27 cellular contexts compared by ENCODE assay signal in the genomic region with DNA sequence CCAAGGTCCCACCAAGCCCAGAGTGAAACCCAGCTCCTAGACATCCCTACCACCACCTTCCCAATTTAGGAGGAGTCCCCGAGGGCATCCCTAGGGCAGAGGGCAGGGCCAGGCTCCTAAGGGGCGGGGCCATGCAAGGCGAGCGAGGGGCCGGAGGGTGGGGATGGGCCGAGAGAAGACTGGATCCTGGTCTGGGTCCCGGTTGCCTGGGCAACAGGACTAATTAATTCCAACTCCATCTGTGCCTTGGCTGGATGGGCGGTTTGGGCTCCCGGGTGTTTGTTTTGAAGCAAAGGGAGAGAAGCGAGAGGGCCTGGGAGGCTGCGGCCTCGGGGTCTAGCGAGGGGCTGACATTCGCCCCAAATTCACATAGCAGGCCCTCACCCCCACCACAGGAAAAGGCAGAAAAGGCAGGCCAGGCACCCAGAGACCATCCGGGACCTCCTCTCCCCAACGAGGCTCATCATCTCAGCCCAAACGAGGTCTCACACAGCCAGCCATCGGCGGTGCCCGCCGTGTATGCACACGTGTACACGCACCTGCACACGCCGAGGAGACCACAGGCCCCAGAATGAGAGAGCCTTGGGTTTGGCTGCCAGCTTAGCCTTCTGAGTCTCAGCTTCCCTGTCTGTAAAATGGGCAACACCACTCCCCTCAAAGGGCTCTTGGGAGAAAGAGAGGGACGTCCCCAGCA. TPM values are rescaled to one million over a fixed set of nuclear protein-coding genes. Genes with fewer than 3 reads are reported as not detected.
DNase-seq lines count a peak whose midpoint lies in the region; ATAC-seq and TF ChIP-seq lines count a peak whose summit lies in the region.
"Had no signal": no experiment of that assay in that cellular context is flagged by ENCODE, and none has a peak within 500 bp of the region (broad histone marks: within the 10 kb centered on the region; RNA-seq: fewer than 3 reads in every experiment).

No MANE protein-coding gene starts in this region.

- no peaks in the 10 kb centered on the region for H3K36me3 Mint-ChIP-seq in GM23338 (ENCODE audit: low read depth)
- no peaks in the 10 kb centered on the region for H3K36me3 Mint-ChIP-seq in neural crest cell (ENCODE audit: low read depth)
- H3K36me3 Mint-ChIP-seq in activated T-cell treated with anti-CD3 and anti-CD28 coated beads, Interleukin-2, amount 50 U/mL, for 24 hours (ENCODE audit: low read depth): no peaks in the 10 kb centered on the region
- H3K36me3 Mint-ChIP-seq: naive thymus-derived CD4-positive, alpha-beta T cell; type B pancreatic cell had no signal

- H3K4me3 ChIP-seq in GM23338: no peak overlapping the region
- H3K4me3 ChIP-seq: ovary, PC-9, smooth muscle cell had no signal

- peak; percentile 91 for ATAC-seq in GM23338
- no peak for ATAC-seq in Right ventricle myocardium superior (ENCODE audit: poor library complexity)
- ATAC-seq: activated naive CD8-positive, alpha-beta T cell treated with anti-CD3 and anti-CD28 coated beads, Interleukin-2, amount 50 U/mL, for 24 hours; activated T-cell treated with anti-CD3 and anti-CD28 coated beads, Interleukin-2, amount 50 U/mL, for 4 hours; naive thymus-derived CD4-positive, alpha-beta T cell had no signal

- H3K9me3 Mint-ChIP-seq in GM23338: no peaks in the 10 kb centered on the region
- no peaks in the 10 kb centered on the region for H3K9me3 Mint-ChIP-seq in neural crest cell
- no peaks in the 10 kb centered on the region for H3K9me3 Mint-ChIP-seq in activated T-cell treated with anti-CD3 and anti-CD28 coated beads, Interleukin-2, amount 50 U/mL, for 24 hours
- H3K9me3 Mint-ChIP-seq: activated CD4-positive, alpha-beta T cell treated with anti-CD3 and anti-CD28 coated beads, Interleukin-2, amount 10 ng/mL, durations not matched to agents 7 days and 5 days; activated naive CD8-positive, alpha-beta T cell treated with anti-CD3 and anti-CD28 coated beads, Interleukin-2, amount 50 U/mL, for 24 hours; activated T-cell treated with anti-CD3 and anti-CD28 coated beads, Interleukin-2, amount 50 U/mL, for 4 hours; central memory CD8-positive, alpha-beta T cell; HFFc6; naive thymus-derived CD4-positive, alpha-beta T cell; type B pancreatic cell had no signal

- no peaks in the 10 kb centered on the region for H3F3A ChIP-seq in GM23338 (replicated peaks; ENCODE audit: low read depth)

- H3K27me3 Mint-ChIP-seq in GM23338 (ENCODE audit: insufficient read depth, low read depth, poor library complexity) (peaks cover 10% of the 10 kb centered on the region), neural crest cell (ENCODE audit: low read depth) (no peaks in the 10 kb centered on the region)
- no peaks in the 10 kb centered on the region for H3K27me3 Mint-ChIP-seq in activated T-cell treated with anti-CD3 and anti-CD28 coated beads, Interleukin-2, amount 50 U/mL, for 24 hours
- H3K27me3 Mint-ChIP-seq: activated CD4-positive, alpha-beta T cell treated with anti-CD3 and anti-CD28 coated beads, Interleukin-2, amount 10 ng/mL, durations not matched to agents 7 days and 5 days; naive thymus-derived CD4-positive, alpha-beta T cell had no signal

- H3K9me2 ChIP-seq in GM23338 (ENCODE audit: insufficient read depth): no peaks in the 10 kb centered on the region

- DNase-seq in GM23338 (ENCODE audit: low spot score): peak; percentile 80
- peak; percentile 74 for DNase-seq in NCI-H524 treated with DMSO at 0.1 percent for 48 hours (lab: John Stamatoyannopoulos, UW)
- peak; percentile 67 for DNase-seq in cerebellum (ENCODE audit: low spot score)
- no peak for DNase-seq in neural crest cell (ENCODE audit: low read depth, low spot score)
- no peak for DNase-seq in stimulated activated CD4-positive, alpha-beta T cell treated with anti-CD3 and anti-CD28 coated beads, Interleukin-4, amount 100 ng/mL, for 1 hour
- DNase-seq in activated T-cell treated with anti-CD3 and anti-CD28 coated beads, Interleukin-2, amount 50 U/mL, for 24 hours: no peak
- DNase-seq in Right ventricle myocardium superior: no peak
- DNase-seq: activated CD4-positive, alpha-beta T cell treated with anti-CD3 and anti-CD28 coated beads, Interleukin-2, amount 10 ng/mL, durations not matched to agents 7 days and 5 days; activated gamma-delta T cell treated with Interleukin-2 at 50 U/mL for 16 hours; activated naive CD8-positive, alpha-beta T cell treated with anti-CD3 and anti-CD28 coated beads, Interleukin-2, amount 50 U/mL, for 24 hours; activated T-cell treated with anti-CD3 and anti-CD28 coated beads, Interleukin-2, amount 50 U/mL, for 4 hours; DND-41; HFFc6; kidney; midbrain; naive thymus-derived CD4-positive, alpha-beta T cell; NCI-H187 treated with DMSO at 0.1 percent for 48 hours; NK-92 treated with Interleukin-12 subunit alpha and Interleukin-12 subunit beta, amount 100 ng/mL, for 24 hours; ovary; PC-9; SHP77; T1000 had no signal

- H2AFZ ChIP-seq in GM23338: no peak overlapping the region
- H2AFZ ChIP-seq: PC-9 had no signal

- intact Hi-C loops in Right ventricle myocardium superior (cut with DNase I): no loop called here

- H3K79me2 ChIP-seq in GM23338 (replicated peaks; ENCODE audit: insufficient read depth): no peaks in the 10 kb centered on the region

- no peak overlapping the region for H3K4me2 ChIP-seq in GM23338
- H3K4me2 ChIP-seq: PC-9, smooth muscle cell had no signal

- no peaks in the 10 kb centered on the region for H3K27me3 ChIP-seq in GM23338 (ENCODE audit: insufficient read depth)
- H3K27me3 ChIP-seq: ovary had no signal

- peaks cover 25% of the 10 kb centered on the region for H3K4me1 Mint-ChIP-seq in GM23338
- peaks cover 10% of the 10 kb centered on the region for H3K4me1 Mint-ChIP-seq in neural crest cell
- no peaks in the 10 kb centered on the region for H3K4me1 Mint-ChIP-seq in activated T-cell treated with anti-CD3 and anti-CD28 coated beads, Interleukin-2, amount 50 U/mL, for 24 hours (ENCODE audit: low read depth)
- H3K4me1 Mint-ChIP-seq: activated CD4-positive, alpha-beta T cell treated with anti-CD3 and anti-CD28 coated beads, Interleukin-2, amount 10 ng/mL, durations not matched to agents 7 days and 5 days; activated naive CD8-positive, alpha-beta T cell treated with anti-CD3 and anti-CD28 coated beads, Interleukin-2, amount 50 U/mL, for 24 hours; central memory CD8-positive, alpha-beta T cell; naive thymus-derived CD4-positive, alpha-beta T cell had no signal

- H3K27ac ChIP-seq in GM23338 (ENCODE audit: low read depth): no peak overlapping the region
- H3K27ac ChIP-seq: C4-2B, ovary, PC-9 had no signal

- H3K4me1 ChIP-seq in GM23338 (ENCODE audit: insufficient read depth): peaks cover 3% of the 10 kb centered on the region; the same call in 1 of the 2 replicates

- H3K4me3 Mint-ChIP-seq in GM23338: no peak overlapping the region; the same call in 2 of the 3 replicates
- no peak overlapping the region for H3K4me3 Mint-ChIP-seq in neural crest cell
- no peak overlapping the region for H3K4me3 Mint-ChIP-seq in activated T-cell treated with anti-CD3 and anti-CD28 coated beads, Interleukin-2, amount 50 U/mL, for 24 hours
- H3K4me3 Mint-ChIP-seq: activated CD4-positive, alpha-beta T cell treated with anti-CD3 and anti-CD28 coated beads, Interleukin-2, amount 10 ng/mL, durations not matched to agents 7 days and 5 days; activated naive CD8-positive, alpha-beta T cell treated with anti-CD3 and anti-CD28 coated beads, Interleukin-2, amount 50 U/mL, for 24 hours; activated T-cell treated with anti-CD3 and anti-CD28 coated beads, Interleukin-2, amount 50 U/mL, for 4 hours; central memory CD8-positive, alpha-beta T cell; HFFc6; naive thymus-derived CD4-positive, alpha-beta T cell; type B pancreatic cell had no signal

- no peaks in the 10 kb centered on the region for H3K36me3 ChIP-seq in GM23338 (ENCODE audit: insufficient read depth)
- H3K36me3 ChIP-seq: ovary had no signal

- TF ChIP-seq CTCF in GM23338 (conservative IDR thresholded peaks at IDR 0.05; ENCODE audit: low read depth in 2 of 2): no peak
- no peak for TF ChIP-seq CTCF in neural crest cell (conservative IDR thresholded peaks at IDR 0.05)

- no peak overlapping the region for H3K27ac Mint-ChIP-seq in GM23338
- H3K27ac Mint-ChIP-seq in neural crest cell (ENCODE audit: unreplicated experiment): peak overlapping the region; percentile 58
- H3K27ac Mint-ChIP-seq in activated T-cell treated with anti-CD3 and anti-CD28 coated beads, Interleukin-2, amount 50 U/mL, for 24 hours: no peak overlapping the region
- H3K27ac Mint-ChIP-seq: activated CD4-positive, alpha-beta T cell treated with anti-CD3 and anti-CD28 coated beads, Interleukin-2, amount 10 ng/mL, durations not matched to agents 7 days and 5 days; activated naive CD8-positive, alpha-beta T cell treated with anti-CD3 and anti-CD28 coated beads, Interleukin-2, amount 50 U/mL, for 24 hours; HFFc6; type B pancreatic cell had no signal

- no peaks in the 10 kb centered on the region for H4K20me1 ChIP-seq in GM23338 (replicated peaks; ENCODE audit: insufficient read depth)

TF ChIP-seq in GM23338, 12 proteins besides CTCF, POLR2A, EP300 and RAD21 (continues in another document):
- TF ChIP-seq, protein P1, sequence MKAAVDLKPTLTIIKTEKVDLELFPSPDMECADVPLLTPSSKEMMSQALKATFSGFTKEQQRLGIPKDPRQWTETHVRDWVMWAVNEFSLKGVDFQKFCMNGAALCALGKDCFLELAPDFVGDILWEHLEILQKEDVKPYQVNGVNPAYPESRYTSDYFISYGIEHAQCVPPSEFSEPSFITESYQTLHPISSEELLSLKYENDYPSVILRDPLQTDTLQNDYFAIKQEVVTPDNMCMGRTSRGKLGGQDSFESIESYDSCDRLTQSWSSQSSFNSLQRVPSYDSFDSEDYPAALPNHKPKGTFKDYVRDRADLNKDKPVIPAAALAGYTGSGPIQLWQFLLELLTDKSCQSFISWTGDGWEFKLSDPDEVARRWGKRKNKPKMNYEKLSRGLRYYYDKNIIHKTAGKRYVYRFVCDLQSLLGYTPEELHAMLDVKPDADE (IDR thresholded peaks at IDR 0.05): no peak
- TF ChIP-seq ZNF331 (CRISPR knock-in tag; IDR thresholded peaks at IDR 0.05; ENCODE audit: low read depth) (no peak), ZNF114 (CRISPR knock-in tag; IDR thresholded peaks at IDR 0.05) (no peak), STAT1 (IDR thresholded peaks at IDR 0.05; ENCODE audit: unreplicated experiment) (no peak), JUNB (IDR thresholded peaks at IDR 0.05; ENCODE audit: unreplicated experiment) (no peak), EZH2phosphoT487 (IDR thresholded peaks at IDR 0.05; ENCODE audit: unreplicated experiment) (no peak), CREB1 (CRISPR knock-in tag; IDR thresholded peaks at IDR 0.05; ENCODE audit: low read depth) (no peak)

RNA-seq across cellular contexts. Expression of gene ELFN2, which starts 23.9 kb away (rescaled TPM):
- total RNA-seq in GM23338 (2014; rRNA removed; shearing (Covaris generic)): 0.35 and 0.62 TPM in 2 replicates
- 0.18 and 0.23 TPM in 2 replicates for polyA plus RNA-seq in GM23338 (2016; fragmentation: Nextera tagmentation; extraction: Ambion mirVana)
- total RNA-seq in cerebellum (5.7 TPM), neural crest cell (0.09 and 0.27 TPM in 2 replicates), Right ventricle myocardium superior (0.19 TPM)
- total RNA-seq: subcutaneous adipose tissue had no signal
- polyA plus RNA-seq: naive thymus-derived CD4-positive, alpha-beta T cell had no signal

Comparison
In these comparisons a context has a peak if more than half of its experiments do, and no peak if none do; other contexts are left out.
1. DNase-seq: peak in GM23338 (single experiment), NCI-H524 treated with DMSO at 0.1 percent for 48 hours (single experiment) and cerebellum (single experiment); none in neural crest cell (single experiment), stimulated activated CD4-positive, alpha-beta T cell treated with anti-CD3 and anti-CD28 coated beads, Interleukin-4, amount 100 ng/mL, for 1 hour (single experiment), activated T-cell treated with anti-CD3 and anti-CD28 coated beads, Interleukin-2, amount 50 U/mL, for 24 hours (single experiment) and Right ventricle myocardium superior (single experiment).